1 cellular context compared by ENCODE assay signal in the genomic region with DNA sequence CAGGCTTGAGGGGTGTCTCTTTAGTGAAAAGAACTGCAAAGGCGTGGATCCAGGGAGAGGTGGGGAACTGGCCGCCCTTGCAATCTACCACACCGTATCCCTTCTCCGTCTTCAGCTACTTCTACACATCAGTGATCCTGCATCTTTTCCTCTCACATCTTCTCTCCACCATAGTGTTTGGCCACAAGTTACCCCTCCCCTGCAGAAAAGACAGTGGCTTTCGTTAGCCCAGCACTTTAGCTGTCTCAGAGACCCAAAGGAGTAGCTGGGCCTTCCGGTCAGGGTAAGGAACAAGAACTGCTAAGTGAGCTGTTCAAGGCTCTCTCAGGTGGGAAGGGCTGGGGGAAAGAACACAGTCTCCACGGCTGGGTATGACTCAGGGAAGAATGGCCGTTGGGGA.
TF ChIP-seq lines count a peak whose summit lies in the region.

No MANE protein-coding gene starts in this region.

TF ChIP-seq in H1, 55 proteins besides CTCF, POLR2A, EP300 and RAD21 (continued from another document):
- TF ChIP-seq JUND (IDR thresholded peaks at IDR 0.05; ENCODE audit: low read length) (no peak), E2F6 (IDR thresholded peaks at IDR 0.05) (no peak), TAF1 (IDR thresholded peaks at IDR 0.05; ENCODE audit: low read depth, low read length) (no peak), TAF7 (optimal IDR thresholded peaks at IDR 0.05; ENCODE audit: borderline replicate concordance, low read depth, low read length) (no peak), MAX (IDR thresholded peaks at IDR 0.05) (no peak), EGR1 (IDR thresholded peaks at IDR 0.05; ENCODE audit: borderline replicate concordance, low read depth, low read length) (no peak)
